Comparison of ENCODE assay signal across 6 cellular contexts in the genomic region with DNA sequence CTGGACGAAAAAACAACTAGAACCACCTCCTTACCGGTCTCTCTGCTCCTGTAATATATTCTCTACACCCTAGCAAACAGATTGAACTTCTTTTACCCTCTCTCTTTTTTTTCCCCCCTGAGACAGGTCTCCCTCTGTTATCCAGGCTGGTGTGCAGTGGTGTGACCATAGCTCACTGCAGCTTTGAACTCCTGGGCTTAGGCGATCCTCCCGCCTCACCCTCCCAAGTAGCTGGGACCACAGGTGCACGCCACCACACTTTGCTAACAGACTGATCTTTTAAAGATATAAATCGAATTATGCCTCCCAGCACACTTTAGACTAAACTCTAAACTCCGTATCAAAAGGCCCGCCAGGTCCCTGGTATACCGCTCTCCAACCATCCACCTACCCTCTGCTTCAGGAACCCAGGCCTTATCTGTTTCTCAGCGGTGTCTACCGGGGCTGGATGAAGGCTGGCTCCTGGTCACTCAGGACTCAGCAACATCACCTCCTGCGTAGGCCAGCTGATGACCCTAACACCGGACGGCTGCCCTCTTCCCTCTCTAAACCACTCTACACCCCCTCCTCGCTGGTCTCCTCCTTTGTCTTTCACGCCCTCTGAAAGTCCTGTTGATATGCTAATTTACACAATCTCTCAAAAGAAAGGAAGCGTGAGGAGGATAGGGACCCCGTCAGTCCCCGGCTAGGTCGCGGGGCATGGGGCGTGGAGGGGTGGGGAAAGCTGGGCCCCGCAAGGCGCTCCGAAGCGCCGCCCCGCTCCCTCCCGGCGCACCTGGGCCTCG. TPM values are rescaled to one million over a fixed set of nuclear protein-coding genes. Genes with fewer than 3 reads are reported as not detected.
DNase-seq lines count a peak whose midpoint lies in the region; TF ChIP-seq lines count a peak whose summit lies in the region.

No MANE protein-coding gene starts in this region.

- DNase-seq in Caco-2: no peak
- DNase-seq in NT2/D1 (ENCODE audit: low read depth, low spot score): no peak
- no peak for DNase-seq in glutamatergic neuron
- no peak for DNase-seq in DMS53 treated with DMSO at 0.1 percent for 48 hours (lab: John Stamatoyannopoulos, UW; ENCODE audit: unreplicated experiment)
- DNase-seq in NCI-H510A (lab: John Stamatoyannopoulos, UW): no peak

- TF ChIP-seq CTCF in Caco-2 (IDR thresholded peaks at IDR 0.05; ENCODE audit: insufficient read depth in 1 of 2, low read depth in 1 of 2, low read length in 1 of 2, severe bottlenecking in 1 of 2, unreplicated experiment in 1 of 2): no peak
- TF ChIP-seq CTCF in glutamatergic neuron (IDR thresholded peaks at IDR 0.05; ENCODE audit: partially characterized antibody, unreplicated experiment): no peak

- H3K9me3 Mint-ChIP-seq in Caco-2 (ENCODE audit: unreplicated experiment) (no peaks in the 10 kb centered on the region), glutamatergic neuron (ENCODE audit: unreplicated experiment) (peaks cover 8% of the 10 kb centered on the region)

- no peaks in the 10 kb centered on the region for H3K27me3 ChIP-seq in Caco-2 (replicated peaks; ENCODE audit: control insufficient read depth, insufficient read depth, low read length)
- H3K27me3 ChIP-seq in NT2/D1 (ENCODE audit: insufficient read depth, insufficient read length): no peaks in the 10 kb centered on the region

- peak overlapping the region; percentile 81 for H3K4me3 Mint-ChIP-seq in Caco-2 (ENCODE audit: unreplicated experiment)
- H3K4me3 Mint-ChIP-seq in glutamatergic neuron (ENCODE audit: unreplicated experiment): peak overlapping the region; percentile 99

- peaks cover 2% of the 10 kb centered on the region; the same call in 1 of the 2 replicates for H3K36me3 ChIP-seq in Caco-2 (ENCODE audit: control insufficient read depth, insufficient read depth, low read length)
- H3K36me3 ChIP-seq in NT2/D1 (ENCODE audit: insufficient read depth, insufficient read length, low read length): peaks cover 60% of the 10 kb centered on the region

- CTCF ChIA-PET in Caco-2 (lab: Charles Lee): no interaction called here

- H3K27me3 Mint-ChIP-seq in Caco-2 (ENCODE audit: insufficient read depth, unreplicated experiment) (no peaks in the 10 kb centered on the region), glutamatergic neuron (ENCODE audit: unreplicated experiment) (peaks cover 10% of the 10 kb centered on the region)

- H3K36me3 Mint-ChIP-seq in Caco-2 (ENCODE audit: insufficient read depth, unreplicated experiment): peaks cover 44% of the 10 kb centered on the region
- H3K36me3 Mint-ChIP-seq in glutamatergic neuron (ENCODE audit: unreplicated experiment): peaks cover 4% of the 10 kb centered on the region

- peaks cover 17% of the 10 kb centered on the region for H3K4me1 Mint-ChIP-seq in Caco-2 (ENCODE audit: low read depth, unreplicated experiment)
- peaks cover 31% of the 10 kb centered on the region for H3K4me1 Mint-ChIP-seq in glutamatergic neuron (ENCODE audit: low read depth, unreplicated experiment)

- BruUV-seq in Caco-2 (replicated peaks; lab: Mats Ljungman, UMichigan): no TSS peak

- intact Hi-C loops in Caco-2 (cut with micrococcal nuclease; ENCODE audit: unreplicated experiment): loop anchor here (1.0 to 2.0 kb wide), 3 partner anchors 14 to 184 kb away; a partner anchor contains a TSS

- H3K27ac Mint-ChIP-seq in Caco-2 (ENCODE audit: unreplicated experiment): peak overlapping the region; percentile 76
- H3K27ac Mint-ChIP-seq in glutamatergic neuron (ENCODE audit: unreplicated experiment): peak overlapping the region; percentile 96

- H3K27ac ChIP-seq in temporal lobe (ENCODE audit: low read depth, low read length): peak overlapping the region; percentile 67

- H3K9me3 ChIP-seq in Caco-2 (no peaks in the 10 kb centered on the region), NT2/D1 (ENCODE audit: insufficient read depth, low read length) (no peaks in the 10 kb centered on the region)

- H3K4me1 ChIP-seq in Caco-2 (no peaks in the 10 kb centered on the region), NT2/D1 (ENCODE audit: insufficient read depth, insufficient read length) (peaks cover 5% of the 10 kb centered on the region)

- peak overlapping the region; percentile 93 for H3K9ac ChIP-seq in NT2/D1 (ENCODE audit: insufficient read length, low read depth)

- H3K4me3 ChIP-seq in Caco-2 (ENCODE audit: low read depth, low read length): peak overlapping the region; percentile 76
- peak overlapping the region; percentile 54 for H3K4me3 ChIP-seq in NT2/D1 (ENCODE audit: insufficient read length, low read depth)

- POLR2A ChIA-PET in Caco-2 (lab: Charles Lee): interaction anchor here (0.9 to 1.9 kb wide), 4 partner anchors 15 to 541 kb away, joined by 3 to 10 read pairs (median 6); a partner anchor contains a TSS

RNA-seq across cellular contexts. Expression of a gene that starts 0.7 kb away (rescaled TPM):
- total RNA-seq in Caco-2 (2022) (30.7 and 36.1 TPM in 2 replicates), glutamatergic neuron (ENCODE audit: unreplicated experiment) (47.7 TPM), temporal lobe (30.2 TPM)

RNA-seq across cellular contexts. Expression of a gene that starts 14.4 kb away (rescaled TPM):
- total RNA-seq in Caco-2 (2022) (42.6 and 42.7 TPM in 2 replicates), glutamatergic neuron (ENCODE audit: unreplicated experiment) (24.4 TPM), temporal lobe (8.4 TPM)

RNA-seq across cellular contexts. Expression of a gene that starts 15.3 kb away (rescaled TPM):
- total RNA-seq in Caco-2 (2022) (57.6 and 60.1 TPM in 2 replicates), glutamatergic neuron (ENCODE audit: unreplicated experiment) (51.0 TPM), temporal lobe (21.4 TPM)

RNA-seq across cellular contexts. Expression of a gene that starts 32.2 kb away (rescaled TPM):
- total RNA-seq in Caco-2 (2022) (102 and 108 TPM in 2 replicates), glutamatergic neuron (ENCODE audit: unreplicated experiment) (48.0 TPM), temporal lobe (18.4 TPM)

RNA-seq across cellular contexts. Expression of a gene that starts 32.9 kb away (rescaled TPM):
- 41.7 and 44.6 TPM in 2 replicates for total RNA-seq in Caco-2 (2022)
- 3.5 TPM for total RNA-seq in glutamatergic neuron (ENCODE audit: unreplicated experiment)
- total RNA-seq in temporal lobe: 0.49 TPM
